ENCODE assay signal across 1 cellular context in genomic region chr3:177597325-177598109, GRCh38.
A peak's percentile ranks its signal among the peaks of the same experiment; 100 is the strongest.
TF ChIP-seq lines count a peak whose summit lies in the region.

No MANE protein-coding gene starts in this region.

TF ChIP-seq in SK-N-SH treated with all-trans-retinoic acid at 6 μM for 48 hours, 23 proteins besides CTCF, POLR2A, EP300 and RAD21 (continued from another document):
- TF ChIP-seq, protein P1, sequence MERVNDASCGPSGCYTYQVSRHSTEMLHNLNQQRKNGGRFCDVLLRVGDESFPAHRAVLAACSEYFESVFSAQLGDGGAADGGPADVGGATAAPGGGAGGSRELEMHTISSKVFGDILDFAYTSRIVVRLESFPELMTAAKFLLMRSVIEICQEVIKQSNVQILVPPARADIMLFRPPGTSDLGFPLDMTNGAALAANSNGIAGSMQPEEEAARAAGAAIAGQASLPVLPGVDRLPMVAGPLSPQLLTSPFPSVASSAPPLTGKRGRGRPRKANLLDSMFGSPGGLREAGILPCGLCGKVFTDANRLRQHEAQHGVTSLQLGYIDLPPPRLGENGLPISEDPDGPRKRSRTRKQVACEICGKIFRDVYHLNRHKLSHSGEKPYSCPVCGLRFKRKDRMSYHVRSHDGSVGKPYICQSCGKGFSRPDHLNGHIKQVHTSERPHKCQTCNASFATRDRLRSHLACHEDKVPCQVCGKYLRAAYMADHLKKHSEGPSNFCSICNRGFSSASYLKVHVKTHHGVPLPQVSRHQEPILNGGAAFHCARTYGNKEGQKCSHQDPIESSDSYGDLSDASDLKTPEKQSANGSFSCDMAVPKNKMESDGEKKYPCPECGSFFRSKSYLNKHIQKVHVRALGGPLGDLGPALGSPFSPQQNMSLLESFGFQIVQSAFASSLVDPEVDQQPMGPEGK (CRISPR knock-in tag; IDR thresholded peaks at IDR 0.05; ENCODE audit: borderline replicate concordance), result no peak
- TF ChIP-seq ZC3H10 (CRISPR knock-in tag; IDR thresholded peaks at IDR 0.05), result no peak
- TF ChIP-seq OSR1 (CRISPR knock-in tag; IDR thresholded peaks at IDR 0.05), result 0 out of 2 replicates have a peak, but pooled peaks have one; percentile 70
- no peak for TF ChIP-seq ZFP30 (CRISPR knock-in tag; IDR thresholded peaks at IDR 0.05)
- TF ChIP-seq SNAI2 (CRISPR knock-in tag; IDR thresholded peaks at IDR 0.05), result peak; percentile 63; the same call in 1 of the 2 replicates
